ENCODE assay signal across 8 cellular contexts in genomic region chr7:108109216-108109908, GRCh38.
DNase-seq lines count a peak whose midpoint lies in the region; ATAC-seq lines count a peak whose summit lies in the region.

No MANE protein-coding gene starts in this region.

- ATAC-seq in HG02943 (IDR thresholded peaks at IDR 0.05; ENCODE audit: low read depth, unreplicated experiment) (peak; percentile 61), HG03342 (IDR thresholded peaks at IDR 0.05; ENCODE audit: unreplicated experiment) (no peak), HG02588 (IDR thresholded peaks at IDR 0.05; ENCODE audit: unreplicated experiment) (no peak)

- CTCF ChIA-PET in activated naive CD4-positive, alpha-beta T cell treated with anti-CD3 and anti-CD28 coated beads, Interleukin-2, amount 10 ng/mL, durations not matched to agents 7 days and 5 days (lab: Charles Lee): interaction anchor here (0.7 to 3.0 kb wide), 6 partner anchors 9 to 70 kb away, joined by 3 to 26 read pairs (median 4); no protein-coding TSS in a partner anchor

- H3K4me3 Mint-ChIP-seq in activated naive CD4-positive, alpha-beta T cell treated with anti-CD3 and anti-CD28 coated beads, Interleukin-2, amount 10 ng/mL, durations not matched to agents 7 days and 5 days: no peak overlapping the region

- H3K27me3 Mint-ChIP-seq in activated naive CD4-positive, alpha-beta T cell treated with anti-CD3 and anti-CD28 coated beads, Interleukin-2, amount 10 ng/mL, durations not matched to agents 7 days and 5 days: peaks cover 11% of the 10 kb centered on the region

- peak; percentile 30 for DNase-seq in activated naive CD4-positive, alpha-beta T cell treated with anti-CD3 and anti-CD28 coated beads, Interleukin-2, amount 10 ng/mL, durations not matched to agents 7 days and 5 days
- DNase-seq in activated naive CD4-positive, alpha-beta T cell (lab: John Stamatoyannopoulos, UW): no peak
- DNase-seq in SHP77 treated with DMSO at 0.1 percent for 48 hours (lab: John Stamatoyannopoulos, UW): peak; percentile 46
- peak; percentile 6 for DNase-seq in germinal center (ENCODE audit: low spot score)
- no peak for DNase-seq in activated effector memory CD4-positive, alpha-beta T cell treated with Interleukin-2 at 50 U/mL for 16 hours

- H3K4me1 Mint-ChIP-seq in activated naive CD4-positive, alpha-beta T cell treated with anti-CD3 and anti-CD28 coated beads, Interleukin-2, amount 10 ng/mL, durations not matched to agents 7 days and 5 days: no peaks in the 10 kb centered on the region

- H3K9me3 Mint-ChIP-seq in activated naive CD4-positive, alpha-beta T cell treated with anti-CD3 and anti-CD28 coated beads, Interleukin-2, amount 10 ng/mL, durations not matched to agents 7 days and 5 days: no peaks in the 10 kb centered on the region

- H3K36me3 Mint-ChIP-seq in activated naive CD4-positive, alpha-beta T cell treated with anti-CD3 and anti-CD28 coated beads, Interleukin-2, amount 10 ng/mL, durations not matched to agents 7 days and 5 days: no peaks in the 10 kb centered on the region

- no peak overlapping the region for H3K27ac Mint-ChIP-seq in activated naive CD4-positive, alpha-beta T cell treated with anti-CD3 and anti-CD28 coated beads, Interleukin-2, amount 10 ng/mL, durations not matched to agents 7 days and 5 days

Comparison
In these comparisons a context has a peak if more than half of its experiments do, and no peak if none do; other contexts are left out.
1. DNase-seq: peak in activated naive CD4-positive, alpha-beta T cell treated with anti-CD3 and anti-CD28 coated beads, Interleukin-2, amount 10 ng/mL, durations not matched to agents 7 days and 5 days (single experiment), SHP77 treated with DMSO at 0.1 percent for 48 hours (single experiment) and germinal center (single experiment); none in activated naive CD4-positive, alpha-beta T cell (0 of 4) and activated effector memory CD4-positive, alpha-beta T cell treated with Interleukin-2 at 50 U/mL for 16 hours (single experiment).